ENCODE assay signal across 8 cellular contexts in genomic region chr3:27368831-27369607, GRCh38. TPM values are rescaled to one million over a fixed set of nuclear protein-coding genes. Genes with fewer than 3 reads are reported as not detected.
DNase-seq lines count a peak whose midpoint lies in the region; ATAC-seq and TF ChIP-seq lines count a peak whose summit lies in the region.

Gene NEK10 (minus strand): TSS chr3:27369383. CDS start chr3:27352882, 16,501 bp downstream.

- DNase-seq in Daoy (ENCODE audit: low read depth) (peak; percentile 89), H7 (peak; percentile 93), MM.1S (peak; percentile 93), SK-N-MC (ENCODE audit: low read depth, low spot score) (no peak), Right ventricle myocardium inferior (ENCODE audit: missing footprints) (peak; percentile 93), osteoblast (ENCODE audit: insufficient read length, low spot score, missing footprints) (peak; percentile 96), suprapubic skin (ENCODE audit: low spot score in 2 of 2) (peak; percentile 87 to 91)
- DNase-seq in activated naive CD4-positive, alpha-beta T cell treated with anti-CD3 and anti-CD28 coated beads, Interleukin-2, amount 50 U/mL, for 72 hours (ENCODE audit: low spot score in 2 of 2), result peak; percentile 78 to 85

- H3F3A ChIP-seq in MM.1S (ENCODE audit: insufficient read depth, low read length), result no peaks in the 10 kb centered on the region

- no peaks in the 10 kb centered on the region for H3K36me3 Mint-ChIP-seq in activated naive CD4-positive, alpha-beta T cell treated with anti-CD3 and anti-CD28 coated beads, Interleukin-2, amount 50 U/mL, for 72 hours

- H3K9ac ChIP-seq in MM.1S (ENCODE audit: low read length), result peak within 1 kb of the TSS; percentile 34; the same call in 1 of the 2 replicates
- H3K9ac ChIP-seq in SK-N-MC (ENCODE audit: insufficient read length), result no peak within 1 kb of the TSS

- H2AFZ ChIP-seq in MM.1S (ENCODE audit: low read length) (peak within 1 kb of the TSS; percentile 94), osteoblast (ENCODE audit: low read length) (no peak within 1 kb of the TSS)

- H3K4me1 ChIP-seq in MM.1S (ENCODE audit: low read length) (no peaks in the 10 kb centered on the region; the same call in 1 of the 2 replicates), osteoblast (ENCODE audit: insufficient read depth, low read length) (no peaks in the 10 kb centered on the region), suprapubic skin (peaks cover 15% of the 10 kb centered on the region)

- TF ChIP-seq EP300 in suprapubic skin (IDR thresholded peaks at IDR 0.05), result no peak

- no peaks in the 10 kb centered on the region for H3K9me3 ChIP-seq in MM.1S (replicated peaks; ENCODE audit: insufficient read depth, low read length)
- no peaks in the 10 kb centered on the region for H3K9me3 ChIP-seq in SK-N-MC (ENCODE audit: low read depth, low read length)
- H3K9me3 ChIP-seq in osteoblast (ENCODE audit: low read depth, low read length), result no peaks in the 10 kb centered on the region
- no peaks in the 10 kb centered on the region for H3K9me3 ChIP-seq in suprapubic skin

- no peak for TF ChIP-seq CTCF in MM.1S (IDR thresholded peaks at IDR 0.05; ENCODE audit: low read length)
- no peak for TF ChIP-seq CTCF in osteoblast (IDR thresholded peaks at IDR 0.05; ENCODE audit: extremely low read depth, low read depth, low read length)
- no peak for TF ChIP-seq CTCF in suprapubic skin (IDR thresholded peaks at IDR 0.05)

- H3K4me3 ChIP-seq in H7 (ENCODE audit: insufficient read depth, low read depth, low read length) (peak within 1 kb of the TSS; percentile 72), MM.1S (ENCODE audit: low read length) (peak within 1 kb of the TSS; percentile 90), SK-N-MC (peak within 1 kb of the TSS; percentile 76), osteoblast (ENCODE audit: insufficient read depth, low read length) (peak within 1 kb of the TSS; percentile 68), suprapubic skin (peak within 1 kb of the TSS; percentile 69)

- H3K79me2 ChIP-seq in MM.1S (ENCODE audit: low read length) (no peaks in the 10 kb centered on the region), osteoblast (ENCODE audit: insufficient read depth, low read length) (no peaks in the 10 kb centered on the region)

- H3K27ac ChIP-seq in MM.1S (ENCODE audit: low read length) (no peak within 1 kb of the TSS), SK-N-MC (no peak within 1 kb of the TSS), osteoblast (ENCODE audit: low read depth, low read length) (peak within 1 kb of the TSS; percentile 13), suprapubic skin (no peak within 1 kb of the TSS)

- H3K27ac Mint-ChIP-seq in activated naive CD4-positive, alpha-beta T cell treated with anti-CD3 and anti-CD28 coated beads, Interleukin-2, amount 50 U/mL, for 72 hours, result peak within 1 kb of the TSS; percentile 66 to 76

- no peaks in the 10 kb centered on the region; the same call in 1 of the 2 replicates for H3K27me3 ChIP-seq in H7 (ENCODE audit: control insufficient read depth, insufficient read depth, low read length)
- H3K27me3 ChIP-seq in MM.1S (replicated peaks; ENCODE audit: insufficient read depth, low read length), result no peaks in the 10 kb centered on the region
- H3K27me3 ChIP-seq in osteoblast (ENCODE audit: insufficient read depth, low read length), result no peaks in the 10 kb centered on the region
- H3K27me3 ChIP-seq in suprapubic skin, result no peaks in the 10 kb centered on the region

- intact Hi-C loops in Right ventricle myocardium inferior (cut with DNase I), result loop anchor here (10.0 kb wide), 1 partner anchor 286 kb away; no protein-coding TSS in a partner anchor

- no peak for TF ChIP-seq POLR2A in suprapubic skin (IDR thresholded peaks at IDR 0.05)

- H3K9me3 Mint-ChIP-seq in activated naive CD4-positive, alpha-beta T cell treated with anti-CD3 and anti-CD28 coated beads, Interleukin-2, amount 50 U/mL, for 72 hours, result no peaks in the 10 kb centered on the region

- 8% methylated on average over 39 of the region's 48 CpGs for WGBS in suprapubic skin

- peak within 1 kb of the TSS; percentile 86 for H3K4me2 ChIP-seq in MM.1S (ENCODE audit: low read depth, low read length)
- peak within 1 kb of the TSS; percentile 84 for H3K4me2 ChIP-seq in osteoblast (ENCODE audit: insufficient read depth, low read length)

- H3K9me2 ChIP-seq in MM.1S (replicated peaks; ENCODE audit: insufficient read depth, low read length), result no peaks in the 10 kb centered on the region

- H3K36me3 ChIP-seq in H7 (replicated peaks; ENCODE audit: control insufficient read depth, insufficient read depth, low read length), result no peaks in the 10 kb centered on the region
- H3K36me3 ChIP-seq in MM.1S (replicated peaks; ENCODE audit: insufficient read depth, low read length), result no peaks in the 10 kb centered on the region
- H3K36me3 ChIP-seq in SK-N-MC (ENCODE audit: insufficient read depth, low read length), result no peaks in the 10 kb centered on the region
- H3K36me3 ChIP-seq in osteoblast (ENCODE audit: insufficient read depth, low read length), result peaks cover 14% of the 10 kb centered on the region
- H3K36me3 ChIP-seq in suprapubic skin, result no peaks in the 10 kb centered on the region

- H4K20me1 ChIP-seq in MM.1S (ENCODE audit: insufficient read depth, low read length) (no peaks in the 10 kb centered on the region), osteoblast (ENCODE audit: insufficient read depth, low read length) (no peaks in the 10 kb centered on the region)

- peak; percentile 93 to 99 for ATAC-seq in activated naive CD4-positive, alpha-beta T cell treated with anti-CD3 and anti-CD28 coated beads, Interleukin-2, amount 50 U/mL, for 72 hours
- ATAC-seq in Right ventricle myocardium inferior, result peak; percentile 99

RNA-seq across cellular contexts. Expression of gene NEK10, which starts in this region (rescaled TPM):
- total RNA-seq in Daoy (2014; rRNA removed; shearing (Covaris generic)), result 0.29 and 1.3 TPM in 2 replicates
- 0.03 and 0.30 TPM in 2 replicates for total RNA-seq in H7 (2014; rRNA removed; shearing (Covaris generic))
- total RNA-seq in activated naive CD4-positive, alpha-beta T cell treated with anti-CD3 and anti-CD28 coated beads, Interleukin-2, amount 50 U/mL, for 72 hours, result under 1 TPM; 0.34 to 0.74 TPM
- total RNA-seq in Right ventricle myocardium inferior (9.8 TPM), osteoblast (58.6 and 69.8 TPM in 2 replicates), suprapubic skin (1 to 10 TPM in 3 of 4 donors, not detected in 1; 2.4 to 3.4 (median 3.0) TPM)

Comparison
In these comparisons a context has a peak if more than half of its experiments do, and no peak if none do; other contexts are left out.
1. Peak in DNase-seq and H3K4me3 ChIP-seq in H7; RNA of the gene not detected or under 1 TPM.
2. Peak in DNase-seq and ATAC-seq in activated naive CD4-positive, alpha-beta T cell treated with anti-CD3 and anti-CD28 coated beads, Interleukin-2, amount 50 U/mL, for 72 hours; RNA of the gene not detected or under 1 TPM.